ENCODE assay signal across 1 cellular context in the genomic region with DNA sequence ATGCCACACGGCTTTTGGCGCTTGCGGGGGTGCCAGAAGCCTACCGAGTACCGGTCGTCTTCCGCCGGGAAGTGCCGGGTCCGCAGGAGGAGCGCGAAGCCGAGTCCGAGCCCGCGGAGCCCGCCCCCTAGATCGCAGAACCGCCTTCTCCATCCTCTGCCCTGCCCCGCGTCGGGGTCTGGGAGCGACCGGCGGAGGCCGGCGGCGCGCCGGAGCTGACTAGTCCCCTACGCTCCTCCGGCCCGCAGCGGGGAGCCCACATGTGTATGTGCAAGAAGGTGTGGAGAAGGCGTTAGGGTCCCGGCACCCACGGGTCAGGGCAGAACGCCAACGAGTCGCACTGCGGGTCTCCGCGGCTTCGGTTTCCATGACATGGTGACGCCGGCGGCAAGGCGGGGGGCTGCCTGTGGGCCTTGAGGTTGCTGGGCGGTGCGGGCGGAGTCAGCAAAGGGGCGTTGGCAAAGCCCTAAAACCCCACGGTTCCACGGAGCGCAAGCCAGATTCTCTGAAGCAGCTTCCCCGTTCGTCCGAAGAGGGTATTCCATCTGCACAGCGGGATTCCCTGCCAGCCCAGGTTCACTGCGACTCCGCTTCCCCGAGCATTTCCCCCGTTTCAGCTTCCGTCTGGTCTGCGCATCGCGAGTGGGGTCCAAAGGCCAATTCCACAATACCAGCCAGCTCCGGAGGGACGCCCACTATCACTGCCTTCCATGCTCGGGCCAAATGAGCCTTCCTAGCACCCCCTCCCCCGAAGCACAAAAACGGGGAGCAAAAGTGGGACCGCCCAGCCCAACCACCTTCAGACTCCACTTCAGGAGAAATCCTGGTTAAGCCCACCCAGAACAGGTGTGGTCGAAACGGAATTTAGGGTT.
TF ChIP-seq lines count a peak whose summit lies in the region.

No MANE protein-coding gene starts in this region.

TF ChIP-seq in H1, 55 proteins besides CTCF, POLR2A, EP300 and RAD21:
- peak; percentile 75 for TF ChIP-seq KDM4A (IDR thresholded peaks at IDR 0.05; ENCODE audit: low read depth, low read length, severe bottlenecking)
- TF ChIP-seq RXRA (IDR thresholded peaks at IDR 0.05; ENCODE audit: insufficient read depth, low read depth, low read length), result no peak
- TF ChIP-seq RFX5 (IDR thresholded peaks at IDR 0.05; ENCODE audit: borderline replicate concordance, low read depth, low read length), result no peak
- TF ChIP-seq POU5F1 (IDR thresholded peaks at IDR 0.05; ENCODE audit: low read depth, low read length), result no peak
- 0 out of 2 replicates have a peak, but pooled peaks have one; percentile 37 for TF ChIP-seq EGR1 (IDR thresholded peaks at IDR 0.05; ENCODE audit: borderline replicate concordance, low read depth, low read length)
- no peak for TF ChIP-seq TCF12 (IDR thresholded peaks at IDR 0.05; ENCODE audit: low read depth, low read length)
- TF ChIP-seq NRF1 (IDR thresholded peaks at IDR 0.05; ENCODE audit: low read depth, low read length), result no peak
- TF ChIP-seq HDAC6 (IDR thresholded peaks at IDR 0.05; ENCODE audit: low read depth, low read length), result no peak
- no peak for TF ChIP-seq CBX5 (IDR thresholded peaks at IDR 0.05; ENCODE audit: low read depth, low read length)
- TF ChIP-seq TBP (IDR thresholded peaks at IDR 0.05; ENCODE audit: low read depth, low read length), result 0 out of 2 replicates have a peak, but pooled peaks have one; percentile 13
- peak; percentile 68 for TF ChIP-seq GABPA (IDR thresholded peaks at IDR 0.05; ENCODE audit: borderline replicate concordance, insufficient read depth, low read length)
- no peak for TF ChIP-seq SP4 (IDR thresholded peaks at IDR 0.05; ENCODE audit: low read length)
- TF ChIP-seq, protein P1, sequence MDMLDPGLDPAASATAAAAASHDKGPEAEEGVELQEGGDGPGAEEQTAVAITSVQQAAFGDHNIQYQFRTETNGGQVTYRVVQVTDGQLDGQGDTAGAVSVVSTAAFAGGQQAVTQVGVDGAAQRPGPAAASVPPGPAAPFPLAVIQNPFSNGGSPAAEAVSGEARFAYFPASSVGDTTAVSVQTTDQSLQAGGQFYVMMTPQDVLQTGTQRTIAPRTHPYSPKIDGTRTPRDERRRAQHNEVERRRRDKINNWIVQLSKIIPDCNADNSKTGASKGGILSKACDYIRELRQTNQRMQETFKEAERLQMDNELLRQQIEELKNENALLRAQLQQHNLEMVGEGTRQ (IDR thresholded peaks at IDR 0.05; ENCODE audit: low read length), result no peak
- peak; percentile 74 for TF ChIP-seq SUZ12 (IDR thresholded peaks at IDR 0.05; ENCODE audit: low read length)
- TF ChIP-seq E2F6 (IDR thresholded peaks at IDR 0.05), result no peak; the same call in 1 of the 2 replicates
- TF ChIP-seq EZH2 (IDR thresholded peaks at IDR 0.05; ENCODE audit: low read depth, low read length, severe bottlenecking), result peak; percentile 68
- no peak for TF ChIP-seq RBBP5 (IDR thresholded peaks at IDR 0.05; ENCODE audit: borderline replicate concordance, low read depth, low read length)
- no peak for TF ChIP-seq CEBPB (IDR thresholded peaks at IDR 0.05; ENCODE audit: low read depth, low read length)
- TF ChIP-seq CREB1 (IDR thresholded peaks at IDR 0.05), result 0 out of 2 replicates have a peak, but pooled peaks have one; percentile 42
- no peak for TF ChIP-seq SRF (IDR thresholded peaks at IDR 0.05; ENCODE audit: low read depth, low read length)
- no peak for TF ChIP-seq FOSL1 (IDR thresholded peaks at IDR 0.05; ENCODE audit: insufficient read depth, low read depth, low read length)
- peak; percentile 80 for TF ChIP-seq RNF2 (IDR thresholded peaks at IDR 0.05; ENCODE audit: borderline replicate concordance, low read depth, low read length, missing control alignments, poor library complexity, severe bottlenecking)
